Comparison of ENCODE assay signal across 7 cellular contexts in the genomic region with DNA sequence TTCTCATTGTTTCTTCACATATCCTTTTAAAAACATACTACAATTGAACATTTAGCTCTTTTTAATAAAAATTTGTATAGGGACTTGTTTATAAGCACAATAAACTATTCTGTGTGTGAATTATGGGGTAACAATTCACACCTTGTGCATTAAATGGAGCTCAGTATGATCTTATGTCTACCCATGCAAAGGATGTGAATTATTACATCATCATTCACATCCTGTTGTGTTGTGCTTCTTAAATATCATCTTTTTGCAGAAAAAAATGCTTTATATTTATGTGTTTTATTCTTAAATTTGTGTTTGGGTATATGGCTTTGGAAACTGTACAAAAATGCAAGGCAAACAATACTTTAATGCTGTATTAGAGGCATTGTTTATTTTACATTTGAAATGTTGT.
"Had no signal": no experiment of that assay in that cellular context is flagged by ENCODE, and none has a peak within 500 bp of the region (broad histone marks: within the 10 kb centered on the region; RNA-seq: fewer than 3 reads in every experiment).

No MANE protein-coding gene starts in this region.

- ATAC-seq: GM23338 had no signal

- DNase-seq: H9, HCEC 1CT, KG1 had no signal

- H2AFZ ChIP-seq: GM23338 had no signal

- H3K4me3 ChIP-seq: GM23338 had no signal

- H3K4me2 ChIP-seq: GM23338 had no signal

- FAIRE-seq: H1, H54 had no signal

- H3K27ac ChIP-seq: HL-60 had no signal
